2 cellular contexts compared by ENCODE assay signal in the genomic region with DNA sequence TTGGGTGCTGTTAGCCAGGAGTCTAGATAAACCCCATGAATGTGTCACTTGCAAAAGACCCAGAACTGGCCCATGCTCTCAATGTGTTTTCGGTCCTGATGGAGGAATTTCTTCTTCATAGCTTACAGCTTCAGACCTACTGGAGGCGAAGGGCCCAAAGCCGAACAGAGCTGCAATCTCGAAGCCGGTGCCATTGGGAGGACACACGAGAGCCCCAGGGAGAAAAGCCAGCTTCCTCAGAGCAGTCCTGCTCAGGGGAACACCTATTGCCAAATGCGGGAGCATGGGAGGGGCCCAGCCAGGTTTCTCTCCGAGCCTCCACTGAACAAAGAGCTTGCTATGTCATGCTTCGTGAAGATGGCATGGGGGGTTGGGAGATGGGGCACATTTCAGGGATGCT.
TF ChIP-seq lines count a peak whose summit lies in the region.

No MANE protein-coding gene starts in this region.

TF ChIP-seq in GM23338, 12 proteins besides CTCF, POLR2A, EP300 and RAD21 (continues in another document):
- TF ChIP-seq NANOG (IDR thresholded peaks at IDR 0.05; ENCODE audit: borderline replicate concordance) = no peak
- TF ChIP-seq EZH2phosphoT487 (IDR thresholded peaks at IDR 0.05; ENCODE audit: unreplicated experiment) = no peak
- TF ChIP-seq STAT1 (IDR thresholded peaks at IDR 0.05; ENCODE audit: unreplicated experiment) = no peak
- no peak for TF ChIP-seq POLR2AphosphoS5 (IDR thresholded peaks at IDR 0.05; ENCODE audit: low read depth)
- TF ChIP-seq, protein P1, sequence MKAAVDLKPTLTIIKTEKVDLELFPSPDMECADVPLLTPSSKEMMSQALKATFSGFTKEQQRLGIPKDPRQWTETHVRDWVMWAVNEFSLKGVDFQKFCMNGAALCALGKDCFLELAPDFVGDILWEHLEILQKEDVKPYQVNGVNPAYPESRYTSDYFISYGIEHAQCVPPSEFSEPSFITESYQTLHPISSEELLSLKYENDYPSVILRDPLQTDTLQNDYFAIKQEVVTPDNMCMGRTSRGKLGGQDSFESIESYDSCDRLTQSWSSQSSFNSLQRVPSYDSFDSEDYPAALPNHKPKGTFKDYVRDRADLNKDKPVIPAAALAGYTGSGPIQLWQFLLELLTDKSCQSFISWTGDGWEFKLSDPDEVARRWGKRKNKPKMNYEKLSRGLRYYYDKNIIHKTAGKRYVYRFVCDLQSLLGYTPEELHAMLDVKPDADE (IDR thresholded peaks at IDR 0.05) = no peak
- TF ChIP-seq ZNF114 (CRISPR knock-in tag; IDR thresholded peaks at IDR 0.05) = no peak
- TF ChIP-seq ZNF331 (CRISPR knock-in tag; IDR thresholded peaks at IDR 0.05; ENCODE audit: low read depth) = no peak
- TF ChIP-seq, protein P2, sequence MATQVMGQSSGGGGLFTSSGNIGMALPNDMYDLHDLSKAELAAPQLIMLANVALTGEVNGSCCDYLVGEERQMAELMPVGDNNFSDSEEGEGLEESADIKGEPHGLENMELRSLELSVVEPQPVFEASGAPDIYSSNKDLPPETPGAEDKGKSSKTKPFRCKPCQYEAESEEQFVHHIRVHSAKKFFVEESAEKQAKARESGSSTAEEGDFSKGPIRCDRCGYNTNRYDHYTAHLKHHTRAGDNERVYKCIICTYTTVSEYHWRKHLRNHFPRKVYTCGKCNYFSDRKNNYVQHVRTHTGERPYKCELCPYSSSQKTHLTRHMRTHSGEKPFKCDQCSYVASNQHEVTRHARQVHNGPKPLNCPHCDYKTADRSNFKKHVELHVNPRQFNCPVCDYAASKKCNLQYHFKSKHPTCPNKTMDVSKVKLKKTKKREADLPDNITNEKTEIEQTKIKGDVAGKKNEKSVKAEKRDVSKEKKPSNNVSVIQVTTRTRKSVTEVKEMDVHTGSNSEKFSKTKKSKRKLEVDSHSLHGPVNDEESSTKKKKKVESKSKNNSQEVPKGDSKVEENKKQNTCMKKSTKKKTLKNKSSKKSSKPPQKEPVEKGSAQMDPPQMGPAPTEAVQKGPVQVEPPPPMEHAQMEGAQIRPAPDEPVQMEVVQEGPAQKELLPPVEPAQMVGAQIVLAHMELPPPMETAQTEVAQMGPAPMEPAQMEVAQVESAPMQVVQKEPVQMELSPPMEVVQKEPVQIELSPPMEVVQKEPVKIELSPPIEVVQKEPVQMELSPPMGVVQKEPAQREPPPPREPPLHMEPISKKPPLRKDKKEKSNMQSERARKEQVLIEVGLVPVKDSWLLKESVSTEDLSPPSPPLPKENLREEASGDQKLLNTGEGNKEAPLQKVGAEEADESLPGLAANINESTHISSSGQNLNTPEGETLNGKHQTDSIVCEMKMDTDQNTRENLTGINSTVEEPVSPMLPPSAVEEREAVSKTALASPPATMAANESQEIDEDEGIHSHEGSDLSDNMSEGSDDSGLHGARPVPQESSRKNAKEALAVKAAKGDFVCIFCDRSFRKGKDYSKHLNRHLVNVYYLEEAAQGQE (IDR thresholded peaks at IDR 0.05; ENCODE audit: unreplicated experiment) = no peak
- TF ChIP-seq, protein P3, sequence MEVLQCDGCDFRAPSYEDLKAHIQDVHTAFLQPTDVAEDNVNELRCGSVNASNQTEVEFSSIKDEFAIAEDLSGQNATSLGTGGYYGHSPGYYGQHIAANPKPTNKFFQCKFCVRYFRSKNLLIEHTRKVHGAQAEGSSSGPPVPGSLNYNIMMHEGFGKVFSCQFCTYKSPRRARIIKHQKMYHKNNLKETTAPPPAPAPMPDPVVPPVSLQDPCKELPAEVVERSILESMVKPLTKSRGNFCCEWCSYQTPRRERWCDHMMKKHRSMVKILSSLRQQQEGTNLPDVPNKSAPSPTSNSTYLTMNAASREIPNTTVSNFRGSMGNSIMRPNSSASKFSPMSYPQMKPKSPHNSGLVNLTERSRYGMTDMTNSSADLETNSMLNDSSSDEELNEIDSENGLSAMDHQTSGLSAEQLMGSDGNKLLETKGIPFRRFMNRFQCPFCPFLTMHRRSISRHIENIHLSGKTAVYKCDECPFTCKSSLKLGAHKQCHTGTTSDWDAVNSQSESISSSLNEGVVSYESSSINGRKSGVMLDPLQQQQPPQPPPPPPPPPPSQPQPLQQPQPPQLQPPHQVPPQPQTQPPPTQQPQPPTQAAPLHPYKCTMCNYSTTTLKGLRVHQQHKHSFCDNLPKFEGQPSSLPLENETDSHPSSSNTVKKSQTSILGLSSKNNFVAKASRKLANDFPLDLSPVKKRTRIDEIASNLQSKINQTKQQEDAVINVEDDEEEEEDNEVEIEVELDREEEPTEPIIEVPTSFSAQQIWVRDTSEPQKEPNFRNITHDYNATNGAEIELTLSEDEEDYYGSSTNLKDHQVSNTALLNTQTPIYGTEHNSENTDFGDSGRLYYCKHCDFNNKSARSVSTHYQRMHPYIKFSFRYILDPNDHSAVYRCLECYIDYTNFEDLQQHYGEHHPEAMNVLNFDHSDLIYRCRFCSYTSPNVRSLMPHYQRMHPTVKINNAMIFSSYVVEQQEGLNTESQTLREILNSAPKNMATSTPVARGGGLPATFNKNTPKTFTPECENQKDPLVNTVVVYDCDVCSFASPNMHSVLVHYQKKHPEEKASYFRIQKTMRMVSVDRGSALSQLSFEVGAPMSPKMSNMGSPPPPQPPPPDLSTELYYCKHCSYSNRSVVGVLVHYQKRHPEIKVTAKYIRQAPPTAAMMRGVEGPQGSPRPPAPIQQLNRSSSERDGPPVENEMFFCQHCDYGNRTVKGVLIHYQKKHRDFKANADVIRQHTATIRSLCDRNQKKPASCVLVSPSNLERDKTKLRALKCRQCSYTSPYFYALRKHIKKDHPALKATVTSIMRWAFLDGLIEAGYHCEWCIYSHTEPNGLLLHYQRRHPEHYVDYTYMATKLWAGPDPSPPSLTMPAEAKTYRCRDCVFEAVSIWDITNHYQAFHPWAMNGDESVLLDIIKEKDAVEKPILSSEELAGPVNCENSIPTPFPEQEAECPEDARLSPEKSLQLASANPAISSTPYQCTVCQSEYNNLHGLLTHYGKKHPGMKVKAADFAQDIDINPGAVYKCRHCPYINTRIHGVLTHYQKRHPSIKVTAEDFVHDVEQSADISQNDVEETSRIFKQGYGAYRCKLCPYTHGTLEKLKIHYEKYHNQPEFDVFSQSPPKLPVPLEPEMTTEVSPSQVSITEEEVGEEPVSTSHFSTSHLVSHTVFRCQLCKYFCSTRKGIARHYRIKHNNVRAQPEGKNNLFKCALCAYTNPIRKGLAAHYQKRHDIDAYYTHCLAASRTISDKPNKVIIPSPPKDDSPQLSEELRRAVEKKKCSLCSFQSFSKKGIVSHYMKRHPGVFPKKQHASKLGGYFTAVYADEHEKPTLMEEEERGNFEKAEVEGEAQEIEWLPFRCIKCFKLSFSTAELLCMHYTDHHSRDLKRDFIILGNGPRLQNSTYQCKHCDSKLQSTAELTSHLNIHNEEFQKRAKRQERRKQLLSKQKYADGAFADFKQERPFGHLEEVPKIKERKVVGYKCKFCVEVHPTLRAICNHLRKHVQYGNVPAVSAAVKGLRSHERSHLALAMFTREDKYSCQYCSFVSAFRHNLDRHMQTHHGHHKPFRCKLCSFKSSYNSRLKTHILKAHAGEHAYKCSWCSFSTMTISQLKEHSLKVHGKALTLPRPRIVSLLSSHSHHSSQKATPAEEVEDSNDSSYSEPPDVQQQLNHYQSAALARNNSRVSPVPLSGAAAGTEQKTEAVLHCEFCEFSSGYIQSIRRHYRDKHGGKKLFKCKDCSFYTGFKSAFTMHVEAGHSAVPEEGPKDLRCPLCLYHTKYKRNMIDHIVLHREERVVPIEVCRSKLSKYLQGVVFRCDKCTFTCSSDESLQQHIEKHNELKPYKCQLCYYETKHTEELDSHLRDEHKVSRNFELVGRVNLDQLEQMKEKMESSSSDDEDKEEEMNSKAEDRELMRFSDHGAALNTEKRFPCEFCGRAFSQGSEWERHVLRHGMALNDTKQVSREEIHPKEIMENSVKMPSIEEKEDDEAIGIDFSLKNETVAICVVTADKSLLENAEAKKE (CRISPR knock-in tag; IDR thresholded peaks at IDR 0.05) = no peak
- TF ChIP-seq JUNB (IDR thresholded peaks at IDR 0.05; ENCODE audit: unreplicated experiment) = no peak

TF ChIP-seq in K562, 482 proteins besides CTCF, POLR2A, EP300 and RAD21:
- TF ChIP-seq, protein P4, sequence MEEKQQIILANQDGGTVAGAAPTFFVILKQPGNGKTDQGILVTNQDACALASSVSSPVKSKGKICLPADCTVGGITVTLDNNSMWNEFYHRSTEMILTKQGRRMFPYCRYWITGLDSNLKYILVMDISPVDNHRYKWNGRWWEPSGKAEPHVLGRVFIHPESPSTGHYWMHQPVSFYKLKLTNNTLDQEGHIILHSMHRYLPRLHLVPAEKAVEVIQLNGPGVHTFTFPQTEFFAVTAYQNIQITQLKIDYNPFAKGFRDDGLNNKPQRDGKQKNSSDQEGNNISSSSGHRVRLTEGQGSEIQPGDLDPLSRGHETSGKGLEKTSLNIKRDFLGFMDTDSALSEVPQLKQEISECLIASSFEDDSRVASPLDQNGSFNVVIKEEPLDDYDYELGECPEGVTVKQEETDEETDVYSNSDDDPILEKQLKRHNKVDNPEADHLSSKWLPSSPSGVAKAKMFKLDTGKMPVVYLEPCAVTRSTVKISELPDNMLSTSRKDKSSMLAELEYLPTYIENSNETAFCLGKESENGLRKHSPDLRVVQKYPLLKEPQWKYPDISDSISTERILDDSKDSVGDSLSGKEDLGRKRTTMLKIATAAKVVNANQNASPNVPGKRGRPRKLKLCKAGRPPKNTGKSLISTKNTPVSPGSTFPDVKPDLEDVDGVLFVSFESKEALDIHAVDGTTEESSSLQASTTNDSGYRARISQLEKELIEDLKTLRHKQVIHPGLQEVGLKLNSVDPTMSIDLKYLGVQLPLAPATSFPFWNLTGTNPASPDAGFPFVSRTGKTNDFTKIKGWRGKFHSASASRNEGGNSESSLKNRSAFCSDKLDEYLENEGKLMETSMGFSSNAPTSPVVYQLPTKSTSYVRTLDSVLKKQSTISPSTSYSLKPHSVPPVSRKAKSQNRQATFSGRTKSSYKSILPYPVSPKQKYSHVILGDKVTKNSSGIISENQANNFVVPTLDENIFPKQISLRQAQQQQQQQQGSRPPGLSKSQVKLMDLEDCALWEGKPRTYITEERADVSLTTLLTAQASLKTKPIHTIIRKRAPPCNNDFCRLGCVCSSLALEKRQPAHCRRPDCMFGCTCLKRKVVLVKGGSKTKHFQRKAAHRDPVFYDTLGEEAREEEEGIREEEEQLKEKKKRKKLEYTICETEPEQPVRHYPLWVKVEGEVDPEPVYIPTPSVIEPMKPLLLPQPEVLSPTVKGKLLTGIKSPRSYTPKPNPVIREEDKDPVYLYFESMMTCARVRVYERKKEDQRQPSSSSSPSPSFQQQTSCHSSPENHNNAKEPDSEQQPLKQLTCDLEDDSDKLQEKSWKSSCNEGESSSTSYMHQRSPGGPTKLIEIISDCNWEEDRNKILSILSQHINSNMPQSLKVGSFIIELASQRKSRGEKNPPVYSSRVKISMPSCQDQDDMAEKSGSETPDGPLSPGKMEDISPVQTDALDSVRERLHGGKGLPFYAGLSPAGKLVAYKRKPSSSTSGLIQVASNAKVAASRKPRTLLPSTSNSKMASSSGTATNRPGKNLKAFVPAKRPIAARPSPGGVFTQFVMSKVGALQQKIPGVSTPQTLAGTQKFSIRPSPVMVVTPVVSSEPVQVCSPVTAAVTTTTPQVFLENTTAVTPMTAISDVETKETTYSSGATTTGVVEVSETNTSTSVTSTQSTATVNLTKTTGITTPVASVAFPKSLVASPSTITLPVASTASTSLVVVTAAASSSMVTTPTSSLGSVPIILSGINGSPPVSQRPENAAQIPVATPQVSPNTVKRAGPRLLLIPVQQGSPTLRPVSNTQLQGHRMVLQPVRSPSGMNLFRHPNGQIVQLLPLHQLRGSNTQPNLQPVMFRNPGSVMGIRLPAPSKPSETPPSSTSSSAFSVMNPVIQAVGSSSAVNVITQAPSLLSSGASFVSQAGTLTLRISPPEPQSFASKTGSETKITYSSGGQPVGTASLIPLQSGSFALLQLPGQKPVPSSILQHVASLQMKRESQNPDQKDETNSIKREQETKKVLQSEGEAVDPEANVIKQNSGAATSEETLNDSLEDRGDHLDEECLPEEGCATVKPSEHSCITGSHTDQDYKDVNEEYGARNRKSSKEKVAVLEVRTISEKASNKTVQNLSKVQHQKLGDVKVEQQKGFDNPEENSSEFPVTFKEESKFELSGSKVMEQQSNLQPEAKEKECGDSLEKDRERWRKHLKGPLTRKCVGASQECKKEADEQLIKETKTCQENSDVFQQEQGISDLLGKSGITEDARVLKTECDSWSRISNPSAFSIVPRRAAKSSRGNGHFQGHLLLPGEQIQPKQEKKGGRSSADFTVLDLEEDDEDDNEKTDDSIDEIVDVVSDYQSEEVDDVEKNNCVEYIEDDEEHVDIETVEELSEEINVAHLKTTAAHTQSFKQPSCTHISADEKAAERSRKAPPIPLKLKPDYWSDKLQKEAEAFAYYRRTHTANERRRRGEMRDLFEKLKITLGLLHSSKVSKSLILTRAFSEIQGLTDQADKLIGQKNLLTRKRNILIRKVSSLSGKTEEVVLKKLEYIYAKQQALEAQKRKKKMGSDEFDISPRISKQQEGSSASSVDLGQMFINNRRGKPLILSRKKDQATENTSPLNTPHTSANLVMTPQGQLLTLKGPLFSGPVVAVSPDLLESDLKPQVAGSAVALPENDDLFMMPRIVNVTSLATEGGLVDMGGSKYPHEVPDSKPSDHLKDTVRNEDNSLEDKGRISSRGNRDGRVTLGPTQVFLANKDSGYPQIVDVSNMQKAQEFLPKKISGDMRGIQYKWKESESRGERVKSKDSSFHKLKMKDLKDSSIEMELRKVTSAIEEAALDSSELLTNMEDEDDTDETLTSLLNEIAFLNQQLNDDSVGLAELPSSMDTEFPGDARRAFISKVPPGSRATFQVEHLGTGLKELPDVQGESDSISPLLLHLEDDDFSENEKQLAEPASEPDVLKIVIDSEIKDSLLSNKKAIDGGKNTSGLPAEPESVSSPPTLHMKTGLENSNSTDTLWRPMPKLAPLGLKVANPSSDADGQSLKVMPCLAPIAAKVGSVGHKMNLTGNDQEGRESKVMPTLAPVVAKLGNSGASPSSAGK (IDR thresholded peaks at IDR 0.05) = no peak
- no peak for TF ChIP-seq MEIS2 (IDR thresholded peaks at IDR 0.05; ENCODE audit: partially characterized antibody)
- TF ChIP-seq NCOA2 (IDR thresholded peaks at IDR 0.05; ENCODE audit: partially characterized antibody in 2 of 2) = no peak
- no peak for TF ChIP-seq ZNF217 (CRISPR knock-in tag; IDR thresholded peaks at IDR 0.05)
